15 cellular contexts compared by ENCODE assay signal in the genomic region with DNA sequence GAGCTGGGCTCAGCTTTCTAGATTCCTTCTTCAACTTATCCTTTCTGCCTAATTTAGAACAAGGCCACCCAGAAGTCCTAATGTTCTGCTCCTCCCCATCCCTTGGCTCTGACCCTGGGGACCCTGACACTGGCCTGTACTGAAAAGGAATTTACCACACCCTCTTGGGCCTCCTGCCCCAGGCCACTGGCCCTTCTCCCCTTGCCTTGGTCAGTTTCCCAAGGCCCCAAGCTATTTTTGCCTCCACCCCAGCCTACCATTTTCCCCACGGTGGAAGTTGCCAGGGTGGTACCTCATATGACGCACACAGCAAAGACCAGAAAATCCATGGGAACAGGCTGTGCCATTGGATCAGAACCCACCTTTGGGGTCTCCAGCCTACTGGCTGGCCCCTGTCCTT.
"Had no signal": no experiment of that assay in that cellular context is flagged by ENCODE, and none has a peak within 500 bp of the region (broad histone marks: within the 10 kb centered on the region; RNA-seq: fewer than 3 reads in every experiment).

No MANE protein-coding gene starts in this region.

- H3K9me3 ChIP-seq: esophagus muscularis mucosa, gastroesophageal sphincter, heart left ventricle, left lung, pancreas, right lobe of liver, upper lobe of left lung had no signal

- DNase-seq: effector CD8-positive, alpha-beta T cell; foreskin keratinocyte; heart left ventricle; kidney; left cardiac atrium; left lung; natural killer cell; pancreas; right lobe of liver; stimulated activated CD4-positive, alpha-beta T cell treated with anti-CD3 and anti-CD28 coated beads, Interleukin-4, amount 100 ng/mL, for 4 hours; upper lobe of left lung had no signal

- H3K79me2 ChIP-seq: hepatocyte had no signal

- H3K27me3 ChIP-seq: esophagus muscularis mucosa, gastroesophageal sphincter, heart left ventricle, hepatocyte, left lung, pancreas, right lobe of liver, upper lobe of left lung had no signal

- H3K4me1 ChIP-seq: foreskin keratinocyte, left lung, pancreas had no signal

- H3K27ac ChIP-seq: esophagus muscularis mucosa, foreskin keratinocyte, heart left ventricle, hepatocyte, pancreas, right lobe of liver had no signal

- H3K4me3 ChIP-seq: esophagus muscularis mucosa, gastroesophageal sphincter, heart left ventricle, hepatocyte, left lung, pancreas, right lobe of liver, upper lobe of left lung had no signal

- H3K36me3 ChIP-seq: esophagus muscularis mucosa, gastroesophageal sphincter, heart left ventricle, left lung, pancreas, right lobe of liver, upper lobe of left lung had no signal

- H3K4me2 ChIP-seq: hepatocyte had no signal

- ATAC-seq: natural killer cell; pancreas; stimulated activated memory B cell treated with anti-CD40 and anti-IgM and Interleukin-4, amounts not matched to agents 10 μg/mL and 1 μg/mL and 100 μg/mL, for 72 hours had no signal

- H2AFZ ChIP-seq: hepatocyte had no signal
